In the genomic region with DNA sequence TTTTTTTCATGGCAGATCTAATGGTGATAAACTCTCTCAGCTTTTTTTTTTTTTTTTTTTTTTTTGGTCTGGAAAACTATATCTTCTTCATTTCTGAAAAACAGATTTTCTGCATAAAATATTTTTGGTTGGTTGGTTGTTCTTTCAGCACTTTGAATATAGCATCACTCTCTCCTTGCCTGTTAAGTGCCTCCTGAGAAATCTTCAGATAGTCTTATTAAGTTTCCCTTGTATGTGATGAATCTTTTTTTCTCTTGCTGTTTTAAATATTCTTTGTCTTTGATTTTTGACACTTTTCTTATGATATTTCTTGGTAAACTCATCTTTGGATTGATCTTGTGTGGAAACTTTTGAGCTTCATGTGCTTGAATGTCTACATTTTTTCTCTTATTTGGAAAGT, we compare ENCODE assay signal across 11 cellular contexts. TPM values are rescaled to one million over a fixed set of nuclear protein-coding genes. Genes with fewer than 3 reads are reported as not detected.
"Had no signal": no experiment of that assay in that cellular context is flagged by ENCODE, and none has a peak within 500 bp of the region (broad histone marks: within the 10 kb centered on the region; RNA-seq: fewer than 3 reads in every experiment).

No MANE protein-coding gene starts in this region.

- H3K4me3 Mint-ChIP-seq: GM23338, H9, HFFc6 had no signal

- FAIRE-seq: H54 had no signal

- H3K9me3 ChIP-seq: HAP-1 had no signal

- DNase-seq: GM23248, GOT3, H7, H9, HCEC 1CT, HFFc6 had no signal

- ATAC-seq: GM23338 had no signal

- H3K4me3 ChIP-seq: GM23248, GM23338, HAP-1 had no signal

- H3K27ac Mint-ChIP-seq: GM23338, H9, HFFc6 had no signal

- H3K9ac ChIP-seq: GM23248 had no signal

- H3K27ac ChIP-seq: GM23248 had no signal

- H3K4me1 Mint-ChIP-seq: GM23338 had no signal

- H3K4me2 ChIP-seq: GM23338 had no signal

- H3K36me3 ChIP-seq: HAP-1 had no signal

- H2AFZ ChIP-seq: GM23248, GM23338 had no signal

- H3K4me1 ChIP-seq: HAP-1 had no signal

RNA-seq across cellular contexts. Expression of a gene that starts 44.2 kb away (rescaled TPM):
- total RNA-seq: GM23248, GM23338, H1, H4, H7 had no signal
- polyA plus RNA-seq: GM23248, GM23338, H1 had no signal
